ENCODE assay signal across 8 cellular contexts in genomic region chr7:75762350-75762917, GRCh38. TPM values are rescaled to one million over a fixed set of nuclear protein-coding genes. Genes with fewer than 3 reads are reported as not detected.
DNase-seq lines count a peak whose midpoint lies in the region; ATAC-seq, FAIRE-seq and TF ChIP-seq lines count a peak whose summit lies in the region.

No MANE protein-coding gene starts in this region.

- no peaks in the 10 kb centered on the region for H3K79me2 ChIP-seq in neural cell (replicated peaks; ENCODE audit: insufficient read depth, low read length)

- peak; percentile 87 for FAIRE-seq in A204.1 (lab: Jason Lieb, UNC)

- peak; percentile 87 for TF ChIP-seq RAD21 in neural cell (conservative IDR thresholded peaks at IDR 0.05)

- no peak overlapping the region for H3K9ac ChIP-seq in neural cell (ENCODE audit: low read length)

- H3F3A ChIP-seq in neural cell (ENCODE audit: insufficient read depth, low read length, poor library complexity, severe bottlenecking), result no peaks in the 10 kb centered on the region

- no peak for TF ChIP-seq EP300 in neural cell (conservative IDR thresholded peaks at IDR 0.05; ENCODE audit: poor library complexity, severe bottlenecking)

- no peak for DNase-seq in GM12864 (ENCODE audit: low read depth)
- DNase-seq in NAMALWA (ENCODE audit: low spot score), result peak; percentile 83
- peak; percentile 75 for DNase-seq in SKM-1 (lab: John Stamatoyannopoulos, UW; ENCODE audit: unreplicated experiment)
- DNase-seq in fibroblast of gingiva (ENCODE audit: low read depth), result peak; percentile 69
- no peak for DNase-seq in HK-2 (ENCODE audit: unreplicated experiment)

- no peak for ATAC-seq in HG03025 (IDR thresholded peaks at IDR 0.05; ENCODE audit: low FRiP score, unreplicated experiment)

- H3K9me2 ChIP-seq in neural cell (ENCODE audit: insufficient read depth, low read length), result no peaks in the 10 kb centered on the region

- no peak overlapping the region for H2AFZ ChIP-seq in neural cell (ENCODE audit: low read depth, low read length)

- H3K4me3 ChIP-seq in GM12864 (ENCODE audit: low read depth, low read length) (no peak overlapping the region), neural cell (ENCODE audit: low read length) (no peak overlapping the region)

- no peak overlapping the region for H3K4me2 ChIP-seq in neural cell (ENCODE audit: low read length)

- H3K27me3 ChIP-seq in neural cell (ENCODE audit: insufficient read depth, low read depth, low read length), result no peaks in the 10 kb centered on the region

- H3K36me3 ChIP-seq in neural cell (ENCODE audit: insufficient read depth, low read length), result no peaks in the 10 kb centered on the region

- H3K9me3 ChIP-seq in neural cell (ENCODE audit: low read length), result no peaks in the 10 kb centered on the region

- TF ChIP-seq CTCF in GM12864 (IDR thresholded peaks at IDR 0.05; ENCODE audit: low read depth, low read length, missing control alignments) (peak; percentile 79), neural cell (IDR thresholded peaks at IDR 0.05; ENCODE audit: poor library complexity, severe bottlenecking) (peak; percentile 84)

- no peak overlapping the region for H3K27ac ChIP-seq in neural cell (ENCODE audit: low read length)

- no peaks in the 10 kb centered on the region for H4K20me1 ChIP-seq in neural cell (ENCODE audit: insufficient read depth)

TF ChIP-seq in neural cell, 6 proteins besides CTCF, POLR2A, EP300 and RAD21:
- TF ChIP-seq SMC3 (conservative IDR thresholded peaks at IDR 0.05; ENCODE audit: poor library complexity) (peak; percentile 86), EZH2 (IDR thresholded peaks at IDR 0.05; ENCODE audit: borderline replicate concordance, insufficient read depth, low read length, poor library complexity, severe bottlenecking) (no peak)
TF ChIP-seq in neural cell: peak in this region for 1.

RNA-seq across cellular contexts. Expression of gene CCL26, which starts 9.6 kb away (rescaled TPM):
- polyA plus RNA-seq in neural cell, result not detected in 2 replicates
- polyA minus RNA-seq in neural cell, result not detected in 2 replicates

RNA-seq across cellular contexts. Expression of gene HIP1, which starts 23.7 kb away (rescaled TPM):
- polyA plus RNA-seq in neural cell, result 12.9 and 13.3 TPM in 2 replicates
- 27.5 and 37.3 TPM in 2 replicates for polyA minus RNA-seq in neural cell

RNA-seq across cellular contexts. Expression of gene CCL24, which starts 51.2 kb away (rescaled TPM):
- not detected in 2 replicates for polyA plus RNA-seq in neural cell
- polyA minus RNA-seq in neural cell, result not detected in 2 replicates

Comparison
In these comparisons a context has a peak if more than half of its experiments do, and no peak if none do; other contexts are left out.
1. DNase-seq: peak in NAMALWA (single experiment), SKM-1 (single experiment) and fibroblast of gingiva (single experiment); none in GM12864 (single experiment) and HK-2 (single experiment).